Comparison of ENCODE assay signal across 32 cellular contexts in genomic region chr13:29386246-29386645, GRCh38.
"Had no signal": no experiment of that assay in that cellular context is flagged by ENCODE, and none has a peak within 500 bp of the region (broad histone marks: within the 10 kb centered on the region; RNA-seq: fewer than 3 reads in every experiment).

No MANE protein-coding gene starts in this region.

- H3K4me1 ChIP-seq: neural progenitor cell, parathyroid adenoma, psoas muscle, right lobe of liver, sigmoid colon, spleen, suprapubic skin, testis, tibial artery, transverse colon, upper lobe of right lung, uterus had no signal

- H3K9me3 ChIP-seq: ovary, psoas muscle, right lobe of liver, sigmoid colon, spleen, suprapubic skin, testis, tibial artery, transverse colon, upper lobe of right lung, uterus had no signal

- H3K36me3 Mint-ChIP-seq: naive thymus-derived CD8-positive, alpha-beta T cell; natural killer cell treated with Interleukin-12 subunit alpha and Interleukin-12 subunit beta and Interleukin-15 and Interleukin-18, amount 100 ng/mL, for 72 hours; neural progenitor cell; stimulated activated memory B cell treated with anti-CD40 and anti-IgM and Interleukin-4, amounts not matched to agents 10 μg/mL and 1 μg/mL and 100 μg/mL, for 72 hours; type B pancreatic cell had no signal

- H3K4me1 Mint-ChIP-seq: naive thymus-derived CD8-positive, alpha-beta T cell; nephron progenitor cell; neural progenitor cell; stimulated activated memory B cell treated with anti-CD40 and anti-IgM and Interleukin-4, amounts not matched to agents 10 μg/mL and 1 μg/mL and 100 μg/mL, for 72 hours; stimulated activated naive CD8-positive, alpha-beta T cell treated with anti-CD3 and anti-CD28 coated beads, Interleukin-15, amount 100 ng/mL, for 72 hours had no signal

- ATAC-seq: naive thymus-derived CD8-positive, alpha-beta T cell; natural killer cell treated with Interleukin-12 subunit alpha and Interleukin-12 subunit beta and Interleukin-15 and Interleukin-18, amount 100 ng/mL, for 72 hours; psoas muscle; right cardiac atrium; right lobe of liver; stimulated activated memory B cell treated with anti-CD40 and anti-IgM and Interleukin-4, amounts not matched to agents 10 μg/mL and 1 μg/mL and 100 μg/mL, for 72 hours; stimulated activated naive CD8-positive, alpha-beta T cell treated with anti-CD3 and anti-CD28 coated beads, Interleukin-15, amount 100 ng/mL, for 72 hours; stimulated activated naive CD8-positive, alpha-beta T cell treated with anti-CD3 and anti-CD28 coated beads, Interleukin-15, Interleukin-2, amounts not matched to agents 100 U/mL and 50 U/mL, for 24 hours; upper lobe of right lung had no signal

- H3K9me3 Mint-ChIP-seq: naive thymus-derived CD8-positive, alpha-beta T cell; neural progenitor cell; stimulated activated memory B cell treated with anti-CD40 and anti-IgM and Interleukin-4, amounts not matched to agents 10 μg/mL and 1 μg/mL and 100 μg/mL, for 72 hours; type B pancreatic cell had no signal

- H3K27me3 Mint-ChIP-seq: progenitor cell of endocrine pancreas; stimulated activated naive CD8-positive, alpha-beta T cell treated with anti-CD3 and anti-CD28 coated beads, Interleukin-15, amount 100 ng/mL, for 72 hours; type B pancreatic cell had no signal

- H3K27ac Mint-ChIP-seq: naive thymus-derived CD8-positive, alpha-beta T cell; natural killer cell treated with Interleukin-12 subunit alpha and Interleukin-12 subunit beta and Interleukin-15 and Interleukin-18, amount 100 ng/mL, for 72 hours; nephron progenitor cell; neural progenitor cell; progenitor cell of endocrine pancreas; stimulated activated memory B cell treated with anti-CD40 and anti-IgM and Interleukin-4, amounts not matched to agents 10 μg/mL and 1 μg/mL and 100 μg/mL, for 72 hours; type B pancreatic cell had no signal

- H3K27ac ChIP-seq: neural progenitor cell, ovary, parathyroid adenoma, psoas muscle, right lobe of liver, sigmoid colon, spleen, suprapubic skin, testis, tibial artery, transverse colon, upper lobe of right lung, uterus had no signal

- H3K36me3 ChIP-seq: neural progenitor cell, ovary, right lobe of liver, sigmoid colon, spleen, suprapubic skin, tibial artery, transverse colon, upper lobe of right lung, uterus had no signal

- H3K27me3 ChIP-seq: neural progenitor cell, ovary, right lobe of liver, sigmoid colon, spleen, testis, tibial artery, transverse colon, upper lobe of right lung, uterus had no signal

- H3K4me3 ChIP-seq: neural progenitor cell, ovary, psoas muscle, right lobe of liver, sigmoid colon, smooth muscle cell, spleen, suprapubic skin, testis, tibial artery, transverse colon, upper lobe of right lung, uterus had no signal

- H3K4me3 Mint-ChIP-seq: naive thymus-derived CD8-positive, alpha-beta T cell; natural killer cell treated with Interleukin-12 subunit alpha and Interleukin-12 subunit beta and Interleukin-15 and Interleukin-18, amount 100 ng/mL, for 72 hours; nephron progenitor cell; neural progenitor cell; stimulated activated memory B cell treated with anti-CD40 and anti-IgM and Interleukin-4, amounts not matched to agents 10 μg/mL and 1 μg/mL and 100 μg/mL, for 72 hours; stimulated activated naive CD8-positive, alpha-beta T cell treated with anti-CD3 and anti-CD28 coated beads, Interleukin-15, amount 100 ng/mL, for 72 hours; type B pancreatic cell had no signal

- DNase-seq: naive thymus-derived CD8-positive, alpha-beta T cell; nephron progenitor cell; occipital lobe; ovary; posterior cingulate gyrus; psoas muscle; right cardiac atrium; right lobe of liver; sigmoid colon; spleen; stimulated activated CD4-positive, alpha-beta T cell treated with anti-CD3 and anti-CD28 coated beads, Interleukin-12 subunit alpha, Interleukin-12 subunit beta, amount 100 ng/mL, for 4 hours; stimulated activated CD4-positive, alpha-beta T cell treated with anti-CD3 and anti-CD28 coated beads, Interleukin-1b, Interleukin-23, amount 100 ng/mL, for 48 hours; stimulated activated CD4-positive, alpha-beta T cell treated with anti-CD3 and anti-CD28 coated beads, Interleukin-4, amount 100 ng/mL, for 1 hour; stimulated activated CD4-positive, alpha-beta T cell treated with anti-CD3 and anti-CD28 coated beads, Interleukin-4, amount 100 ng/mL, for 4 hours; stimulated activated CD8-positive, alpha-beta memory T cell treated with anti-CD3 and anti-CD28 coated beads, Interleukin-4, amount 100 ng/mL, for 48 hours; stimulated activated naive CD4-positive, alpha-beta T cell; stimulated activated naive CD8-positive, alpha-beta T cell treated with anti-CD3 and anti-CD28 coated beads, Interleukin-15, amount 100 ng/mL, for 72 hours; stimulated activated naive CD8-positive, alpha-beta T cell treated with anti-CD3 and anti-CD28 coated beads, Interleukin-15, Interleukin-2, amounts not matched to agents 100 U/mL and 50 U/mL, for 24 hours; substantia nigra; testis; tibial artery; transverse colon; upper lobe of right lung; uterus had no signal
